Comparison of ENCODE assay signal across 8 cellular contexts in genomic region chr1:12078938-12079861, GRCh38. TPM values are rescaled to one million over a fixed set of nuclear protein-coding genes. Genes with fewer than 3 reads are reported as not detected.
A peak's percentile ranks its signal among the peaks of the same experiment; 100 is the strongest.
DNase-seq lines count a peak whose midpoint lies in the region; ATAC-seq, FAIRE-seq and TF ChIP-seq lines count a peak whose summit lies in the region.

No MANE protein-coding gene starts in this region.

- no peak for TF ChIP-seq EP300 in transverse colon (IDR thresholded peaks at IDR 0.05; ENCODE audit: low read depth)

- H4K20me1 ChIP-seq in OCI-LY3 (ENCODE audit: insufficient read depth, low read length), result no peaks in the 10 kb centered on the region

- DNase-seq in D721Med (ENCODE audit: insufficient read length, low spot score) (no peak), amniotic epithelial cell (ENCODE audit: low read depth) (peak; percentile 54), islet precursor cell (peak; percentile 83), transverse colon (no peak), prostate gland (ENCODE audit: low spot score) (no peak)

- FAIRE-seq in D721Med (lab: Jason Lieb, UNC), result no peak

- peaks cover 13% of the 10 kb centered on the region for H3K4me1 ChIP-seq in OCI-LY3 (ENCODE audit: low read length)
- H3K4me1 ChIP-seq in transverse colon, result peaks cover 0 to 3% (median 0%) of the 10 kb centered on the region in 4 donors
- no peaks in the 10 kb centered on the region for H3K4me1 ChIP-seq in prostate gland (replicated peaks)

- ATAC-seq in GM18873 (IDR thresholded peaks at IDR 0.05; ENCODE audit: low FRiP score, unreplicated experiment) (peak; percentile 41), HG03196 (IDR thresholded peaks at IDR 0.05; ENCODE audit: unreplicated experiment) (peak; percentile 57)

- TF ChIP-seq CTCF in D721Med (IDR thresholded peaks at IDR 0.05; ENCODE audit: insufficient read depth, missing control alignments), result peak; percentile 43
- peak; percentile 62 for TF ChIP-seq CTCF in OCI-LY3 (IDR thresholded peaks at IDR 0.05; ENCODE audit: low read depth, low read length)
- TF ChIP-seq CTCF in transverse colon (IDR thresholded peaks at IDR 0.05), result peak; percentile 9 to 32 (median 19)
- TF ChIP-seq CTCF in prostate gland (IDR thresholded peaks at IDR 0.05), result peak in 1 of 4 experiments; percentile 11

- H3K9ac ChIP-seq in OCI-LY3 (ENCODE audit: low read length), result 0 out of 2 replicates have a peak overlapping the region, but pooled peaks have one; percentile 31

- in situ Hi-C loops in transverse colon (cut with MboI; ENCODE audit: low pct_ligation_motif_present in 1 of 4, low pct_unique_long_range_greater_than_20kb in 1 of 4, low sequenced_read_pairs in 3 of 4), result no loop called here

- intact Hi-C loops in transverse colon (cut with DNase I; ENCODE audit: low total_unique reads), result no loop called here
- intact Hi-C loops in prostate gland (cut with DNase I), result no loop called here

- H3K4me3 ChIP-seq in OCI-LY3 (ENCODE audit: low read length), result peak overlapping the region; percentile 65
- no peak overlapping the region for H3K4me3 ChIP-seq in transverse colon
- H3K4me3 ChIP-seq in prostate gland, result no peak overlapping the region

- 0 to 42% methylated on average over 3 to 23 of the region's 23 CpGs for WGBS in transverse colon (ENCODE audit: low coverage in 1 of 2), 2 donors
- WGBS in prostate gland, result 34% methylated on average over 23 of the region's 23 CpGs

- H3K9me3 ChIP-seq in OCI-LY3 (ENCODE audit: insufficient read depth, low read length), result no peaks in the 10 kb centered on the region
- H3K9me3 ChIP-seq in transverse colon, result no peaks in the 10 kb centered on the region
- H3K9me3 ChIP-seq in prostate gland, result no peaks in the 10 kb centered on the region

- peak overlapping the region; percentile 86 for H3K4me2 ChIP-seq in OCI-LY3 (ENCODE audit: low read length)

- H3K79me2 ChIP-seq in OCI-LY3 (ENCODE audit: low read length), result no peaks in the 10 kb centered on the region

- peaks cover 32% of the 10 kb centered on the region for H3K27me3 ChIP-seq in OCI-LY3 (ENCODE audit: low read depth, low read length)
- H3K27me3 ChIP-seq in transverse colon, result peaks cover 8% of the 10 kb centered on the region
- no peaks in the 10 kb centered on the region for H3K27me3 ChIP-seq in prostate gland (replicated peaks; ENCODE audit: insufficient read depth)

- no peaks in the 10 kb centered on the region for H3K36me3 ChIP-seq in OCI-LY3 (replicated peaks; ENCODE audit: low read depth, low read length)
- H3K36me3 ChIP-seq in transverse colon, result no peaks in the 10 kb centered on the region
- no peaks in the 10 kb centered on the region for H3K36me3 ChIP-seq in prostate gland

- TF ChIP-seq POLR2A in transverse colon (IDR thresholded peaks at IDR 0.05) (no peak), prostate gland (IDR thresholded peaks at IDR 0.05) (no peak)

- peak overlapping the region; percentile 20 for H2AFZ ChIP-seq in OCI-LY3 (ENCODE audit: low read depth, low read length)

- H3K27ac ChIP-seq in OCI-LY3 (ENCODE audit: low read length) (no peak overlapping the region), transverse colon (no peak overlapping the region), prostate gland (no peak overlapping the region)

RNA-seq across cellular contexts. Expression of gene TNFRSF8, which starts 16.1 kb away (rescaled TPM):
- total RNA-seq in transverse colon (under 1 TPM in 1 of 4 donors, not detected in 3; 0.16 TPM), prostate gland (1 to 10 TPM in 1 of 2 donors, under 1 TPM in 1; 0.32 to 4.7 TPM)

RNA-seq across cellular contexts. Expression of gene MIIP, which starts 59.9 kb away (rescaled TPM):
- 10 to 100 TPM; 24.4 to 33.6 (median 27.7) TPM for total RNA-seq in transverse colon
- 10 to 100 TPM; 35.6 to 84.3 TPM for total RNA-seq in prostate gland

Comparison
In these comparisons a context has a peak if more than half of its experiments do, and no peak if none do; other contexts are left out.
1. DNase-seq: peak in amniotic epithelial cell (single experiment) and islet precursor cell (single experiment); none in D721Med (single experiment), transverse colon (single experiment) and prostate gland (single experiment).